14 cellular contexts compared by ENCODE assay signal in the genomic region with DNA sequence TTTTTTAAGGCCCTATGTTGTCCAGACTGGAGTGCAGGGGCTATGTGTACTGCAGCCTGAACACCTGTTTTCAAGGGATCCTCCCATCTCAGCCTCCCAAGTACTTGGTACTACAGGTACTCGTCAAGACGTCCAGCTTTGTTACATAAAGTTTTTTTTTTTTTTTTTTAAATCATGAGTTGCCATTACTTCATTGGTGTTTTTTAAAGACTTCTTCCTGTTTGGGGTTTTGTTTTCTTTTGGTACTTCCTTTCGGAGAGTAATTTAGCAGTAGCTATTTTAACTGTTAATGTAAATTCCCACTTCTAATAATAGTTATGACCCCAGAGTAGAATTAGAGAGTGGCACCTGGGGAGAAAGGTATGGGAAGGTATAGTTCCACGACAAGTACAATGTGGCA. TPM values are rescaled to one million over a fixed set of nuclear protein-coding genes. Genes with fewer than 3 reads are reported as not detected.
DNase-seq lines count a peak whose midpoint lies in the region; ATAC-seq and TF ChIP-seq lines count a peak whose summit lies in the region.
"Had no signal": no experiment of that assay in that cellular context is flagged by ENCODE, and none has a peak within 500 bp of the region (broad histone marks: within the 10 kb centered on the region; RNA-seq: fewer than 3 reads in every experiment).

No MANE protein-coding gene starts in this region.

- H3K9ac ChIP-seq in OCI-LY3 (ENCODE audit: low read length) (no peak overlapping the region), endodermal cell (ENCODE audit: extremely low read depth, low read length, poor library complexity, severe bottlenecking) (no peak overlapping the region), PC-3 (ENCODE audit: low read length) (no peak overlapping the region)

- H3K27ac Mint-ChIP-seq in MCF 10A (ENCODE audit: low read depth, unreplicated experiment) (peak overlapping the region; percentile 27), endodermal cell (peak overlapping the region; percentile 70)

- CTCF ChIA-PET in MCF 10A (lab: Yijun Ruan, JAX) = interaction anchor here (0.6 to 2.8 kb wide), 4 partner anchors 15 to 104 kb away, joined by 3 to 13 read pairs (median 4); no protein-coding TSS in a partner anchor
- CTCF ChIA-PET in PC-3 (lab: Charles Lee) = no interaction called here

- TF ChIP-seq CTCF in MCF 10A (IDR thresholded peaks at IDR 0.05; ENCODE audit: unreplicated experiment) (no peak), breast epithelium (IDR thresholded peaks at IDR 0.05) (no peak), OCI-LY3 (IDR thresholded peaks at IDR 0.05; ENCODE audit: low read depth, low read length) (no peak), endodermal cell (conservative IDR thresholded peaks at IDR 0.05) (no peak), thoracic aorta (IDR thresholded peaks at IDR 0.05) (no peak), PC-3 (conservative IDR thresholded peaks at IDR 0.05; ENCODE audit: low read depth, low read length) (no peak)

- H3K27me3 Mint-ChIP-seq in MCF 10A (ENCODE audit: insufficient read depth, unreplicated experiment) (no peaks in the 10 kb centered on the region), endodermal cell (ENCODE audit: insufficient read depth) (no peaks in the 10 kb centered on the region)

- H3K4me3 Mint-ChIP-seq in MCF 10A (ENCODE audit: unreplicated experiment) (peak overlapping the region; percentile 6), endodermal cell (no peak overlapping the region)
- H3K4me3 Mint-ChIP-seq: H9, nephron progenitor cell had no signal

- H2AFZ ChIP-seq in OCI-LY3 (ENCODE audit: low read depth, low read length) (no peak overlapping the region), PC-3 (ENCODE audit: low read length) (no peak overlapping the region)

- H4K20me1 ChIP-seq in OCI-LY3 (ENCODE audit: insufficient read depth, low read length) (peaks cover 55% of the 10 kb centered on the region), PC-3 (ENCODE audit: low read length) (peaks cover 27% of the 10 kb centered on the region)

- H3K36me3 ChIP-seq in breast epithelium (no peaks in the 10 kb centered on the region), OCI-LY3 (replicated peaks; ENCODE audit: low read depth, low read length) (peaks cover 81% of the 10 kb centered on the region), endodermal cell (ENCODE audit: control insufficient read depth, insufficient read depth, low read length) (peaks cover 81% of the 10 kb centered on the region), thoracic aorta (peaks cover 50% of the 10 kb centered on the region), PC-3 (ENCODE audit: low read depth, low read length) (peaks cover 66% of the 10 kb centered on the region)

- H3F3A ChIP-seq in PC-3 (ENCODE audit: low read length, unreplicated experiment) = no peaks in the 10 kb centered on the region

- H3K4me2 ChIP-seq in OCI-LY3 (ENCODE audit: low read length) (peak overlapping the region; percentile 6; the same call in 1 of the 2 replicates), PC-3 (ENCODE audit: low read length) (no peak overlapping the region)

- H3K4me1 Mint-ChIP-seq in MCF 10A (ENCODE audit: insufficient read depth, unreplicated experiment) (peaks cover 34% of the 10 kb centered on the region), endodermal cell (peaks cover 5% of the 10 kb centered on the region)
- H3K4me1 Mint-ChIP-seq: nephron progenitor cell had no signal

- H3K9me2 ChIP-seq in PC-3 (replicated peaks; ENCODE audit: low read length) = no peaks in the 10 kb centered on the region

- WGBS in endodermal cell (ENCODE audit: insufficient coverage in 1 of 2, insufficient read length in 1 of 2), 2 experiments = 98 to 100% methylated on average over 1 to 4 of the region's 4 CpGs

- TF ChIP-seq POLR2A in breast epithelium (IDR thresholded peaks at IDR 0.05) = no peak

- H3K36me3 Mint-ChIP-seq in MCF 10A (ENCODE audit: insufficient read depth, unreplicated experiment) (peaks cover 88% of the 10 kb centered on the region), endodermal cell (ENCODE audit: low read depth) (peaks cover 74% of the 10 kb centered on the region)

- H3K27me3 ChIP-seq in breast epithelium (no peaks in the 10 kb centered on the region), OCI-LY3 (ENCODE audit: low read depth, low read length) (no peaks in the 10 kb centered on the region), endodermal cell (ENCODE audit: control insufficient read depth, insufficient read depth, low read length, poor library complexity, severe bottlenecking) (no peaks in the 10 kb centered on the region), thoracic aorta (replicated peaks; ENCODE audit: insufficient read depth) (no peaks in the 10 kb centered on the region), PC-3 (ENCODE audit: low read length) (no peaks in the 10 kb centered on the region)
- H3K27me3 ChIP-seq: cardiac muscle cell had no signal

- H3K27ac ChIP-seq in breast epithelium (no peak overlapping the region), OCI-LY3 (ENCODE audit: low read length) (no peak overlapping the region), endodermal cell (ENCODE audit: low read depth, low read length) (no peak overlapping the region), thoracic aorta (no peak overlapping the region), PC-3 (ENCODE audit: low read length) (no peak overlapping the region)
- H3K27ac ChIP-seq: cardiac muscle cell, SK-N-MC had no signal

- H3K9me3 Mint-ChIP-seq in MCF 10A (ENCODE audit: unreplicated experiment) (no peaks in the 10 kb centered on the region), endodermal cell (peaks cover 11% of the 10 kb centered on the region)

- H3K79me2 ChIP-seq in OCI-LY3 (ENCODE audit: low read length) (peaks cover 87% of the 10 kb centered on the region), PC-3 (ENCODE audit: low read length) (peaks cover 73% of the 10 kb centered on the region)

- POLR2A ChIA-PET in MCF 10A (lab: Yijun Ruan, JAX) = interaction anchor here (0.6 to 8.0 kb wide), 5 partner anchors 10 to 190 kb away, joined by 3 to 50 read pairs (median 4); a partner anchor contains a TSS
- POLR2A ChIA-PET in PC-3 (lab: Charles Lee; ENCODE audit: unreplicated experiment) = no interaction called here

- no peak for DNase-seq in MCF 10A (ENCODE audit: unreplicated experiment)
- no peak for DNase-seq in breast epithelium (ENCODE audit: low spot score in 2 of 2)
- DNase-seq in endodermal cell = no peak
- no peak for DNase-seq in thoracic aorta (ENCODE audit: low spot score)
- DNase-seq in NOMO-1 treated with DMSO at 0.1 percent for 48 hours (lab: John Stamatoyannopoulos, UW; ENCODE audit: unreplicated experiment) = no peak
- no peak for DNase-seq in PC-3
- DNase-seq: GF-D8; H9; nephron progenitor cell; stimulated activated naive CD4-positive, alpha-beta T cell treated with Interleukin-2 at 50 U/mL for 16 hours had no signal

- H3K4me3 ChIP-seq in breast epithelium (peak overlapping the region in 1 of 3 donors; percentile 36), OCI-LY3 (ENCODE audit: low read length) (no peak overlapping the region), endodermal cell (ENCODE audit: low read length) (no peak overlapping the region), thoracic aorta (peak overlapping the region; percentile 41), PC-3 (ENCODE audit: low read length) (no peak overlapping the region)
- H3K4me3 ChIP-seq: cardiac muscle cell, SK-N-MC had no signal

- BruUV-seq in MCF 10A (replicated peaks; lab: Mats Ljungman, UMichigan) (no TSS peak), PC-3 (replicated peaks; lab: Mats Ljungman, UMichigan) (no TSS peak)

- H3K9me3 ChIP-seq in breast epithelium (no peaks in the 10 kb centered on the region), OCI-LY3 (ENCODE audit: insufficient read depth, low read length) (no peaks in the 10 kb centered on the region), endodermal cell (ENCODE audit: control insufficient read depth, low read length) (peaks cover 8% of the 10 kb centered on the region), thoracic aorta (no peaks in the 10 kb centered on the region), PC-3 (ENCODE audit: low read length) (no peaks in the 10 kb centered on the region)

- ATAC-seq in thoracic aorta (ENCODE audit: insufficient number of reproducible peaks, low FRiP score, low read depth) (no peak), PC-3 (no peak), HG02678 (IDR thresholded peaks at IDR 0.05; ENCODE audit: unreplicated experiment) (no peak)

- H3K4me1 ChIP-seq in breast epithelium (no peaks in the 10 kb centered on the region), OCI-LY3 (ENCODE audit: low read length) (peaks cover 15% of the 10 kb centered on the region), endodermal cell (ENCODE audit: control insufficient read depth, insufficient read depth, low read length) (no peaks in the 10 kb centered on the region), thoracic aorta (ENCODE audit: control insufficient read depth in 1 of 2, low read depth in 2 of 2) (peaks cover 16 to 49% of the 10 kb centered on the region in 2 donors), PC-3 (ENCODE audit: insufficient read depth, low read length) (0 out of 2 replicates have a peak, but pooled peaks cover 5% of the 10 kb centered on the region)

- intact Hi-C loops in MCF 10A (cut with micrococcal nuclease) (no loop called here), breast epithelium (cut with DNase I; ENCODE audit: low total_unique reads) (no loop called here), PC-3 (cut with micrococcal nuclease) (no loop called here)

RNA-seq across cellular contexts. Expression of a gene that starts 10.5 kb away (rescaled TPM):
- total RNA-seq in MCF 10A (2022) (24.3 and 26.8 TPM in 2 replicates), breast epithelium (10 to 100 TPM; 36.3 to 42.1 (median 36.7) TPM), endodermal cell (1 to 10 TPM; 8.1 to 8.9 TPM), thoracic aorta (10 to 100 TPM; 65.3 to 74.7 TPM), PC-3 (2014; rRNA removed) (18.8 and 18.9 TPM in 2 replicates)
- 6.7 TPM for polyA plus RNA-seq in endodermal cell (2013, experiment 1 of 2)
- polyA plus RNA-seq in endodermal cell (2013, experiment 2 of 2) = 6.1 TPM

RNA-seq across cellular contexts. Expression of a gene that starts 48.1 kb away (rescaled TPM):
- total RNA-seq in MCF 10A (2022) (45.7 and 56.4 TPM in 2 replicates), breast epithelium (10 to 100 TPM; 28.5 to 35.1 (median 34.8) TPM), endodermal cell (10 to 100 TPM; 40.4 to 45.2 TPM), thoracic aorta (10 to 100 TPM; 35.3 to 35.9 TPM), PC-3 (2014; rRNA removed) (80.8 and 97.3 TPM in 2 replicates)
- 36.8 TPM for polyA plus RNA-seq in endodermal cell (2013, experiment 1 of 2)
- 31.5 TPM for polyA plus RNA-seq in endodermal cell (2013, experiment 2 of 2)
